In genomic region chr19:10737680-10738079, GRCh38 we compare ENCODE assay signal across 1 cellular context.
TF ChIP-seq lines count a peak whose summit lies in the region.

No MANE protein-coding gene starts in this region.

TF ChIP-seq in K562, 482 proteins besides CTCF, POLR2A, EP300 and RAD21:
- TF ChIP-seq IRF2 (CRISPR knock-in tag; IDR thresholded peaks at IDR 0.05) (0 out of 2 replicates have a peak, but pooled peaks have one; percentile 51), ARNT (IDR thresholded peaks at IDR 0.05) (no peak), SLC30A9 (CRISPR knock-in tag; IDR thresholded peaks at IDR 0.05) (no peak), BRD4 (IDR thresholded peaks at IDR 0.05) (no peak)
